In genomic region chrX:47560831-47561652, GRCh38 we compare ENCODE assay signal across 1 cellular context.
TF ChIP-seq lines count a peak whose summit lies in the region.

ARAF (plus strand) TSS chrX:47561205; CDS start chrX:47562968, 1,763 bp downstream.

TF ChIP-seq in K562, 482 proteins besides CTCF, POLR2A, EP300 and RAD21 (continued from another document and continues in another):
- TF ChIP-seq CHD7 (IDR thresholded peaks at IDR 0.05; ENCODE audit: low read depth, low read length): no peak
- TF ChIP-seq ZNF280A (IDR thresholded peaks at IDR 0.05; ENCODE audit: low read depth, partially characterized antibody): no peak
- no peak for TF ChIP-seq IRF1 (CRISPR knock-in tag; IDR thresholded peaks at IDR 0.05; ENCODE audit: borderline replicate concordance)
- TF ChIP-seq ZNF124 (CRISPR knock-in tag; IDR thresholded peaks at IDR 0.05): no peak
- no peak for TF ChIP-seq ZNF175 (CRISPR knock-in tag; IDR thresholded peaks at IDR 0.05; ENCODE audit: low read depth)
- peak in 1 of 2 experiments; percentile 37 for TF ChIP-seq E2F6 (IDR thresholded peaks at IDR 0.05; ENCODE audit: borderline replicate concordance in 1 of 2, extremely low read depth in 1 of 2, insufficient read depth in 1 of 2, insufficient read length in 1 of 2, low read depth in 1 of 2, low read length in 1 of 2, poor library complexity in 1 of 2, severe bottlenecking in 1 of 2)
- peak; percentile 58; the same call in 1 of the 2 replicates for TF ChIP-seq ZNF395 (CRISPR knock-in tag; IDR thresholded peaks at IDR 0.05)
- no peak for TF ChIP-seq HSF4 (CRISPR knock-in tag; IDR thresholded peaks at IDR 0.05; ENCODE audit: borderline replicate concordance)
- TF ChIP-seq GATA2 (CRISPR knock-in tag; IDR thresholded peaks at IDR 0.05): no peak
- TF ChIP-seq ZBTB1 (CRISPR knock-in tag; IDR thresholded peaks at IDR 0.05; ENCODE audit: borderline replicate concordance, low read depth): no peak
- TF ChIP-seq MLX (CRISPR knock-in tag; conservative IDR thresholded peaks at IDR 0.05): no peak
- TF ChIP-seq NRF1 (conservative IDR thresholded peaks at IDR 0.05 in 1 of 2, IDR thresholded peaks at IDR 0.05 in 1 of 2): peak; percentile 94 to 95
- TF ChIP-seq GMEB1 (CRISPR knock-in tag; IDR thresholded peaks at IDR 0.05): no peak
- TF ChIP-seq MNT (conservative IDR thresholded peaks at IDR 0.05): peak; percentile 60 to 73
- no peak for TF ChIP-seq CBX5 (IDR thresholded peaks at IDR 0.05; ENCODE audit: borderline replicate concordance, low read depth)
- no peak for TF ChIP-seq TCF15 (CRISPR knock-in tag; IDR thresholded peaks at IDR 0.05)
- TF ChIP-seq THRA (IDR thresholded peaks at IDR 0.05): no peak
- TF ChIP-seq DNMT1 (IDR thresholded peaks at IDR 0.05): no peak
- no peak for TF ChIP-seq RBM22 (IDR thresholded peaks at IDR 0.05; ENCODE audit: low read depth, low read length, poor library complexity, severe bottlenecking)
- TF ChIP-seq NR1H2 (CRISPR knock-in tag; IDR thresholded peaks at IDR 0.05): no peak
- TF ChIP-seq CEBPB (tag; IDR thresholded peaks at IDR 0.05): no peak; the same call in 1 of the 2 replicates
- TF ChIP-seq ZNF140 (CRISPR knock-in tag; IDR thresholded peaks at IDR 0.05): no peak
- no peak for TF ChIP-seq MCM5 (IDR thresholded peaks at IDR 0.05; ENCODE audit: low read depth)
- TF ChIP-seq TRIM25 (IDR thresholded peaks at IDR 0.05; ENCODE audit: borderline replicate concordance): no peak
- TF ChIP-seq HNRNPL (IDR thresholded peaks at IDR 0.05; ENCODE audit: low read depth, low read length): no peak
- no peak for TF ChIP-seq ZBTB8A (IDR thresholded peaks at IDR 0.05; ENCODE audit: partially characterized antibody)
- TF ChIP-seq NELFE (IDR thresholded peaks at IDR 0.05; ENCODE audit: insufficient read depth, insufficient read length): no peak
- TF ChIP-seq BACH1 (tag; IDR thresholded peaks at IDR 0.05): no peak
- no peak for TF ChIP-seq POLR2AphosphoS2 (IDR thresholded peaks at IDR 0.05; ENCODE audit: low read length)
- no peak for TF ChIP-seq ZNF699 (CRISPR knock-in tag; IDR thresholded peaks at IDR 0.05; ENCODE audit: insufficient replicate concordance)
- TF ChIP-seq HNRNPH1 (optimal IDR thresholded peaks at IDR 0.05; ENCODE audit: low read depth, low read length): no peak
- TF ChIP-seq HIVEP1 (CRISPR knock-in tag; IDR thresholded peaks at IDR 0.05): no peak
